Comparison of ENCODE assay signal across 8 cellular contexts in genomic region chr1:44354840-44355581, GRCh38. TPM values are rescaled to one million over a fixed set of nuclear protein-coding genes. Genes with fewer than 3 reads are reported as not detected.
DNase-seq lines count a peak whose midpoint lies in the region; ATAC-seq and TF ChIP-seq lines count a peak whose summit lies in the region.

TSS of gene ERI3 (minus strand) at chr1:44355257. CDS start at chr1:44355026, 231 bp downstream.

- H3K4me1 ChIP-seq in Panc1 (ENCODE audit: control insufficient read depth, insufficient read depth, low read length) (peaks cover 11% of the 10 kb centered on the region), esophagus (ENCODE audit: control insufficient read depth in 2 of 2, insufficient read depth in 2 of 2, low read length in 1 of 2) (peaks cover 0 to 2% of the 10 kb centered on the region in 2 donors), mucosa of stomach (ENCODE audit: control insufficient read depth, insufficient read depth, low read length) (peaks cover 23% of the 10 kb centered on the region)

- BruUV-seq in Panc1 (replicated peaks; lab: Mats Ljungman, UMichigan) = no TSS peak

- intact Hi-C loops in Panc1 (cut with micrococcal nuclease; ENCODE audit: unreplicated experiment) = no loop called here

- H3K27ac ChIP-seq in Panc1 (ENCODE audit: low read length) (peak within 1 kb of the TSS; percentile 80), esophagus (ENCODE audit: low read depth in 2 of 2, low read length in 1 of 2) (peak within 1 kb of the TSS; percentile 52 to 65)

- peak; percentile 99 for DNase-seq in DMS53 (lab: John Stamatoyannopoulos, UW)
- peak; percentile 89 for DNase-seq in KG1 (lab: John Stamatoyannopoulos, UW)
- DNase-seq in Panc1 (ENCODE audit: low read depth, low spot score) = peak; percentile 86
- peak; percentile 94 for DNase-seq in activated T-cell treated with anti-CD3 and anti-CD28 coated beads, Interleukin-2, amount 50 U/mL, for 4 hours
- peak; percentile 91 for DNase-seq in stimulated activated CD8-positive, alpha-beta memory T cell treated with anti-CD3 and anti-CD28 coated beads, Interleukin-7, amount 100 ng/mL, for 1 hour (ENCODE audit: low read depth in 2 of 2)

- H3K36me3 ChIP-seq in Panc1 (ENCODE audit: control insufficient read depth, insufficient read depth, low read length) (no peaks in the 10 kb centered on the region; the same call in 1 of the 2 replicates), esophagus (ENCODE audit: control insufficient read depth in 2 of 2, insufficient read depth in 2 of 2, low read length in 1 of 2) (no peaks in the 10 kb centered on the region), mucosa of stomach (ENCODE audit: control insufficient read depth, insufficient read depth, low read length) (no peaks in the 10 kb centered on the region)

- H3K9me3 ChIP-seq in Panc1 (ENCODE audit: control insufficient read depth, insufficient read depth, low read depth, low read length) (no peaks in the 10 kb centered on the region), esophagus (ENCODE audit: control insufficient read depth in 2 of 2, insufficient read depth in 1 of 2, low read depth in 1 of 2, low read length in 1 of 2) (no peaks in the 10 kb centered on the region), mucosa of stomach (ENCODE audit: control insufficient read depth, low read length) (no peaks in the 10 kb centered on the region)

- WGBS in esophagus, 2 donors = 1% methylated on average over 52 to 65 of the region's 65 CpGs

- POLR2A ChIA-PET in Panc1 (lab: Charles Lee) = no interaction called here

- H3K4me3 ChIP-seq in Panc1 (ENCODE audit: low read depth in 2 of 2, low read length in 2 of 2) = peak within 1 kb of the TSS; percentile 80 to 82
- peak within 1 kb of the TSS; percentile 86 to 89 for H3K4me3 ChIP-seq in esophagus (ENCODE audit: low read depth in 1 of 2, low read length in 2 of 2)
- H3K4me3 ChIP-seq in mucosa of stomach (ENCODE audit: low read length) = peak within 1 kb of the TSS; percentile 45

- H3K4me3 Mint-ChIP-seq in activated T-cell treated with anti-CD3 and anti-CD28 coated beads, Interleukin-2, amount 50 U/mL, for 4 hours = peak within 1 kb of the TSS; percentile 92

- H3K36me3 Mint-ChIP-seq in activated T-cell treated with anti-CD3 and anti-CD28 coated beads, Interleukin-2, amount 50 U/mL, for 4 hours (ENCODE audit: insufficient read depth) = peaks cover 7% of the 10 kb centered on the region

- H3K9me3 Mint-ChIP-seq in activated T-cell treated with anti-CD3 and anti-CD28 coated beads, Interleukin-2, amount 50 U/mL, for 4 hours = no peaks in the 10 kb centered on the region

- CTCF ChIA-PET in Panc1 (lab: Charles Lee) = no interaction called here

- H3K27me3 ChIP-seq in Panc1 (ENCODE audit: control insufficient read depth, insufficient read depth, low read length) = no peaks in the 10 kb centered on the region
- no peaks in the 10 kb centered on the region for H3K27me3 ChIP-seq in esophagus (ENCODE audit: control insufficient read depth in 1 of 2, insufficient read depth in 2 of 2, low read length in 2 of 2)
- H3K27me3 ChIP-seq in mucosa of stomach (ENCODE audit: control insufficient read depth, insufficient read depth, low read length) = no peaks in the 10 kb centered on the region

- in situ Hi-C loops in Panc1 (cut with HindIII; ENCODE audit: low pct_unique_long_range_greater_than_20kb, low sequenced_read_pairs) = no loop called here

- H3K27me3 Mint-ChIP-seq in activated T-cell treated with anti-CD3 and anti-CD28 coated beads, Interleukin-2, amount 50 U/mL, for 4 hours (ENCODE audit: low read depth) = no peaks in the 10 kb centered on the region

- peaks cover 32% of the 10 kb centered on the region for H3K4me1 Mint-ChIP-seq in activated T-cell treated with anti-CD3 and anti-CD28 coated beads, Interleukin-2, amount 50 U/mL, for 4 hours (ENCODE audit: low read depth)

- no peak for TF ChIP-seq CTCF in Panc1 (IDR thresholded peaks at IDR 0.05)

- peak within 1 kb of the TSS; percentile 78 for H3K9ac ChIP-seq in mucosa of stomach (ENCODE audit: low read length)

- ATAC-seq in GM21723 (IDR thresholded peaks at IDR 0.05; ENCODE audit: unreplicated experiment) (peak; percentile 99), Panc1 (peak; percentile 100)
- ATAC-seq in activated T-cell treated with anti-CD3 and anti-CD28 coated beads, Interleukin-2, amount 50 U/mL, for 4 hours = peak; percentile 100

RNA-seq across cellular contexts. Expression of gene ERI3, which starts in this region (rescaled TPM):
- total RNA-seq in Panc1 (2021; ENCODE audit: unreplicated experiment) = 83.3 TPM
- polyA plus RNA-seq in Panc1 (2012; ENCODE audit: insufficient read length) = 89.7 TPM
- total RNA-seq in activated T-cell treated with anti-CD3 and anti-CD28 coated beads, Interleukin-2, amount 50 U/mL, for 4 hours = 10 to 100 TPM; 66.8 to 70.8 (median 70.3) TPM
- polyA plus RNA-seq in esophagus = 10 to 100 TPM; 15.1 to 26.1 TPM

Comparison
In these comparisons a context has a peak if more than half of its experiments do, and no peak if none do; other contexts are left out.
1. Peak in every context shown above with its lines: DNase-seq, ATAC-seq, H3K4me3 ChIP-seq and H3K27ac ChIP-seq.